ENCODE assay signal across 9 cellular contexts in genomic region chrX:27619975-27620374, GRCh38. TPM values are rescaled to one million over a fixed set of nuclear protein-coding genes. Genes with fewer than 3 reads are reported as not detected.
A peak's percentile ranks its signal among the peaks of the same experiment; 100 is the strongest.
DNase-seq lines count a peak whose midpoint lies in the region; ATAC-seq and TF ChIP-seq lines count a peak whose summit lies in the region.
"Had no signal": no experiment of that assay in that cellular context is flagged by ENCODE, and none has a peak within 500 bp of the region (broad histone marks: within the 10 kb centered on the region; RNA-seq: fewer than 3 reads in every experiment).

No MANE protein-coding gene starts in this region.

- DNase-seq in DMS53 (lab: John Stamatoyannopoulos, UW) (peak; percentile 44), HL-60 (ENCODE audit: low read depth in 1 of 2, low spot score in 1 of 2) (no peak), kidney tubule cell (ENCODE audit: low spot score) (peak; percentile 8), tibial nerve (ENCODE audit: low spot score in 2 of 2) (no peak), H7 (no peak)
- no peak for DNase-seq in activated CD4-positive, alpha-beta T cell treated with anti-CD3 and anti-CD28 coated beads, Interleukin-2, amount 50 U/mL, for 48 hours
- DNase-seq: effector CD4-positive, alpha-beta T cell had no signal

- no peak for TF ChIP-seq POLR2A in tibial nerve (IDR thresholded peaks at IDR 0.05)

- H3K27ac ChIP-seq in HL-60 (replicated peaks), result no peak overlapping the region
- H3K27ac ChIP-seq in VCaP, result no peak overlapping the region
- H3K27ac ChIP-seq in tibial nerve, result no peak overlapping the region

- H3K4me3 ChIP-seq in HL-60 (replicated peaks; ENCODE audit: insufficient read depth, low read length), result no peak overlapping the region
- no peak overlapping the region for H3K4me3 ChIP-seq in tibial nerve
- H3K4me3 ChIP-seq in H7 (ENCODE audit: insufficient read depth, low read depth, low read length), result no peak overlapping the region

- TF ChIP-seq CTCF in HL-60 (IDR thresholded peaks at IDR 0.05; ENCODE audit: insufficient read depth, low read length) (peak; percentile 8), VCaP (conservative IDR thresholded peaks at IDR 0.05) (peak; percentile 67), tibial nerve (IDR thresholded peaks at IDR 0.05) (peak in 2 of 5 experiments; percentile 16 to 23)

- H3K36me3 ChIP-seq in tibial nerve (no peaks in the 10 kb centered on the region), H7 (replicated peaks; ENCODE audit: control insufficient read depth, insufficient read depth, low read length) (no peaks in the 10 kb centered on the region)

- 24 to 45% methylated on average over 2 of the region's 2 CpGs for WGBS in tibial nerve, 2 donors

- no peaks in the 10 kb centered on the region for H3K4me1 ChIP-seq in tibial nerve

- TF ChIP-seq EP300 in tibial nerve (IDR thresholded peaks at IDR 0.05), result no peak

- H3K27me3 ChIP-seq in HL-60 (ENCODE audit: insufficient read depth, poor library complexity, severe bottlenecking) (no peaks in the 10 kb centered on the region), tibial nerve (no peaks in the 10 kb centered on the region), H7 (ENCODE audit: control insufficient read depth, insufficient read depth, low read length) (no peaks in the 10 kb centered on the region)

- no peak for ATAC-seq in HG03442 (IDR thresholded peaks at IDR 0.05; ENCODE audit: unreplicated experiment)

- no peaks in the 10 kb centered on the region for H3K9me3 ChIP-seq in tibial nerve

RNA-seq across cellular contexts. Expression of gene DCAF8L2, which starts 29.8 kb away (rescaled TPM):
- total RNA-seq in tibial nerve, result not detected
- total RNA-seq in H7 (2014; rRNA removed; shearing (Covaris generic)), result not detected in 2 replicates

Comparison
In these comparisons a context has a peak if more than half of its experiments do, and no peak if none do; other contexts are left out.
1. DNase-seq: peak in DMS53 (single experiment) and kidney tubule cell (single experiment); none in HL-60 (0 of 2), tibial nerve (0 of 2), H7 (single experiment) and activated CD4-positive, alpha-beta T cell treated with anti-CD3 and anti-CD28 coated beads, Interleukin-2, amount 50 U/mL, for 48 hours (0 of 2).